In genomic region chr6:44072452-44072958, GRCh38 we compare ENCODE assay signal across 1 cellular context.
TF ChIP-seq lines count a peak whose summit lies in the region.

No MANE protein-coding gene starts in this region.

TF ChIP-seq in HepG2, 621 proteins besides CTCF, POLR2A, EP300 and RAD21 (continued from another document and continues in another):
- TF ChIP-seq ZNF276 (CRISPR knock-in tag; IDR thresholded peaks at IDR 0.05; ENCODE audit: low read depth) (0 out of 2 replicates have a peak, but pooled peaks have one; percentile 23), NR3C1 (CRISPR knock-in tag; IDR thresholded peaks at IDR 0.05) (no peak), SPEN (CRISPR knock-in tag; IDR thresholded peaks at IDR 0.05; ENCODE audit: low read depth) (no peak), KDM2A (CRISPR knock-in tag; IDR thresholded peaks at IDR 0.05; ENCODE audit: borderline replicate concordance, low read depth) (no peak), HMGXB4 (CRISPR knock-in tag; IDR thresholded peaks at IDR 0.05; ENCODE audit: borderline replicate concordance in 1 of 2, low read depth in 1 of 2) (0 out of 4 replicates have a peak, but pooled peaks of 1 of the 2 experiments have one; percentile 37), ZNF772 (CRISPR knock-in tag; IDR thresholded peaks at IDR 0.05) (no peak), ZNF263 (CRISPR knock-in tag; IDR thresholded peaks at IDR 0.05) (no peak), ZNF530 (CRISPR knock-in tag; IDR thresholded peaks at IDR 0.05; ENCODE audit: low read depth) (no peak), ZNF513 (CRISPR knock-in tag; conservative IDR thresholded peaks at IDR 0.05) (no peak), E2F2 (CRISPR knock-in tag; IDR thresholded peaks at IDR 0.05; ENCODE audit: borderline replicate concordance) (no peak), ZNF790 (CRISPR knock-in tag; IDR thresholded peaks at IDR 0.05; ENCODE audit: borderline replicate concordance) (no peak; the same call in 1 of the 2 replicates), CENPT (CRISPR knock-in tag; IDR thresholded peaks at IDR 0.05; ENCODE audit: low read depth) (no peak), RFX3 (CRISPR knock-in tag; IDR thresholded peaks at IDR 0.05) (no peak), PLRG1 (conservative IDR thresholded peaks at IDR 0.05) (no peak), ZNF350 (CRISPR knock-in tag; IDR thresholded peaks at IDR 0.05; ENCODE audit: borderline replicate concordance, low read depth) (peak; percentile 53; the same call in 1 of the 2 replicates), MLX (CRISPR knock-in tag; IDR thresholded peaks at IDR 0.05) (no peak), SKI (IDR thresholded peaks at IDR 0.05; ENCODE audit: partially characterized antibody) (no peak), ZNF280B (CRISPR knock-in tag; IDR thresholded peaks at IDR 0.05; ENCODE audit: borderline replicate concordance) (peak; percentile 28; the same call in 1 of the 2 replicates), CBX5 (CRISPR knock-in tag; IDR thresholded peaks at IDR 0.05; ENCODE audit: borderline replicate concordance) (no peak), ZNF883 (CRISPR knock-in tag; IDR thresholded peaks at IDR 0.05; ENCODE audit: not compliant biosample characterization) (no peak), MXI1 (IDR thresholded peaks at IDR 0.05; ENCODE audit: borderline replicate concordance, low read depth, low read length) (no peak), HES4 (CRISPR knock-in tag; IDR thresholded peaks at IDR 0.05; ENCODE audit: borderline replicate concordance) (no peak; the same call in 1 of the 2 replicates), MIER2 (CRISPR knock-in tag; IDR thresholded peaks at IDR 0.05) (no peak), PRPF4 (IDR thresholded peaks at IDR 0.05; ENCODE audit: low read depth, low read length, poor library complexity, severe bottlenecking) (no peak), CEBPG (CRISPR knock-in tag; IDR thresholded peaks at IDR 0.05) (no peak), ZNF615 (CRISPR knock-in tag; IDR thresholded peaks at IDR 0.05; ENCODE audit: borderline replicate concordance) (no peak), STAT6 (CRISPR knock-in tag; IDR thresholded peaks at IDR 0.05; ENCODE audit: borderline replicate concordance) (no peak), XBP1 (CRISPR knock-in tag; IDR thresholded peaks at IDR 0.05) (no peak), ZBTB38 (CRISPR knock-in tag; IDR thresholded peaks at IDR 0.05) (peak; percentile 25; the same call in 1 of the 2 replicates), FOXA3 (CRISPR knock-in tag; IDR thresholded peaks at IDR 0.05) (no peak), ZNF558 (CRISPR knock-in tag; IDR thresholded peaks at IDR 0.05; ENCODE audit: borderline replicate concordance) (no peak), REXO4 (CRISPR knock-in tag; IDR thresholded peaks at IDR 0.05; ENCODE audit: borderline replicate concordance) (no peak), ZNF580 (CRISPR knock-in tag; IDR thresholded peaks at IDR 0.05; ENCODE audit: borderline replicate concordance, low read depth) (peak; percentile 17; the same call in 1 of the 2 replicates), ZNF576 (CRISPR knock-in tag; IDR thresholded peaks at IDR 0.05) (no peak), RBM39 (IDR thresholded peaks at IDR 0.05; ENCODE audit: low read depth, low read length, poor library complexity, severe bottlenecking) (peak; percentile 13), ZNF780A (CRISPR knock-in tag; IDR thresholded peaks at IDR 0.05) (no peak), HOXA7 (CRISPR knock-in tag; IDR thresholded peaks at IDR 0.05) (no peak), ZNF619 (CRISPR knock-in tag; IDR thresholded peaks at IDR 0.05) (peak; percentile 45; the same call in 1 of the 2 replicates), ZNF441 (CRISPR knock-in tag; IDR thresholded peaks at IDR 0.05; ENCODE audit: borderline replicate concordance) (no peak), FOXO4 (CRISPR knock-in tag; conservative IDR thresholded peaks at IDR 0.05) (no peak), ATF6 (CRISPR knock-in tag; conservative IDR thresholded peaks at IDR 0.05) (no peak), TBX2 (CRISPR knock-in tag; IDR thresholded peaks at IDR 0.05; ENCODE audit: borderline replicate concordance) (peak; percentile 21), PHF8 (CRISPR knock-in tag; IDR thresholded peaks at IDR 0.05) (no peak), MZF1 (CRISPR knock-in tag; IDR thresholded peaks at IDR 0.05; ENCODE audit: borderline replicate concordance) (no peak), FOXA1 (IDR thresholded peaks at IDR 0.05) (no peak), FOXA1 (CRISPR knock-in tag; IDR thresholded peaks at IDR 0.05) (no peak)
